In the genomic region with DNA sequence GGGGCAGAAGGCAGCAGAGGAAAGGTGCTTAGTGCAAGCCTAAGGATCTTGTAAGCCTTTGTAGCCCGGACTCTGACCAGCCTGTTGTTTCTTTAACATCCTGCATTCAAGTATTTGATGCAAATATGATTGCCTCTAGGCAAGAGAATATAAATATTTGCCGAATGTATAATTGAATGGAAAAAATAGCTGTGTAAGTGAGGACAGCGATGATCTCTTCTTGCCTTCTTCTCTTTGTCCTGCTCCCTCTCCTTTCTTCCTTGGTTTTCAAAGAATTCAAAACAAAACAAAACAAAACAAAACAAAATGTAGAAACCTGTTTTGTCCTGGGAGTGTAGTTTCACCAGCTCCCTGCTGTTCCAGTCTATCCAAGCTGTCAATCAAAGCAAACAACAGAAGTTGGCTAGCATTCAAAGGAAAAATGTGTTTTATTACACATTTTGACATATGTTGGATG, we compare ENCODE assay signal across 10 cellular contexts.
DNase-seq lines count a peak whose midpoint lies in the region; ATAC-seq and TF ChIP-seq lines count a peak whose summit lies in the region.
"Had no signal": no experiment of that assay in that cellular context is flagged by ENCODE, and none has a peak within 500 bp of the region (broad histone marks: within the 10 kb centered on the region; RNA-seq: fewer than 3 reads in every experiment).

No MANE protein-coding gene starts in this region.

- H3K27ac ChIP-seq in cardiac muscle cell (peak overlapping the region; percentile 2), right cardiac atrium (ENCODE audit: low read length) (no peak overlapping the region), SK-N-SH (ENCODE audit: low read depth in 2 of 2, low read length in 1 of 2) (peak overlapping the region; percentile 45 to 69; a peak in 3 of 4 replicates), left lung (peak overlapping the region; percentile 55 to 80), upper lobe of right lung (peak overlapping the region; percentile 56)

- H3K4me3 ChIP-seq in cardiac muscle cell = no peak overlapping the region
- H3K4me3 ChIP-seq in right cardiac atrium (ENCODE audit: low read length) = no peak overlapping the region
- H3K4me3 ChIP-seq in SK-N-SH (ENCODE audit: low read depth in 2 of 2, low read length in 1 of 2) = peak overlapping the region; percentile 27 to 44; a peak in 3 of 4 replicates
- H3K4me3 ChIP-seq in left lung = no peak overlapping the region
- no peak overlapping the region for H3K4me3 ChIP-seq in upper lobe of right lung

- H2AFZ ChIP-seq in SK-N-SH (ENCODE audit: low read depth) = peak overlapping the region; percentile 74

- no peaks in the 10 kb centered on the region for H3K9me2 ChIP-seq in SK-N-SH

- TF ChIP-seq RAD21 in SK-N-SH (IDR thresholded peaks at IDR 0.05; ENCODE audit: low read length) = no peak

- no peak for TF ChIP-seq EP300 in SK-N-SH (IDR thresholded peaks at IDR 0.05; ENCODE audit: borderline replicate concordance in 1 of 2, low read depth in 1 of 2, low read length in 1 of 2)

- DNase-seq in cardiac muscle cell (ENCODE audit: low read depth in 1 of 2, low spot score in 1 of 2) (peak in 1 of 2 donors; percentile 48), right cardiac atrium (no peak), SK-N-SH (no peak), left lung (no peak), upper lobe of right lung (no peak), SKM-1 (lab: John Stamatoyannopoulos, UW; ENCODE audit: unreplicated experiment) (no peak)
- DNase-seq: cortex of kidney had no signal

- no peaks in the 10 kb centered on the region for H3K9me3 ChIP-seq in cardiac muscle cell (ENCODE audit: low read depth)
- H3K9me3 ChIP-seq in right cardiac atrium (ENCODE audit: control insufficient read depth, low read length) = no peaks in the 10 kb centered on the region
- no peaks in the 10 kb centered on the region for H3K9me3 ChIP-seq in SK-N-SH
- no peaks in the 10 kb centered on the region for H3K9me3 ChIP-seq in left lung
- H3K9me3 ChIP-seq in upper lobe of right lung = no peaks in the 10 kb centered on the region

- H3K4me2 ChIP-seq in SK-N-SH = peak overlapping the region; percentile 68

- H3K79me2 ChIP-seq in SK-N-SH (ENCODE audit: insufficient read depth) = no peaks in the 10 kb centered on the region

- 73% methylated on average over 3 of the region's 3 CpGs for WGBS in right cardiac atrium
- 13% methylated on average over 3 of the region's 3 CpGs for WGBS in SK-N-SH (ENCODE audit: low lambda C conversion rate)

- no peak for ATAC-seq in right cardiac atrium
- peak; percentile 48 for ATAC-seq in left lung
- no peak for ATAC-seq in upper lobe of right lung
- no peak for ATAC-seq in GM21825 (IDR thresholded peaks at IDR 0.05; ENCODE audit: unreplicated experiment)
- no peak for ATAC-seq in GM19452 (IDR thresholded peaks at IDR 0.05; ENCODE audit: unreplicated experiment)
- ATAC-seq: HCT116 had no signal

- H3K36me3 ChIP-seq in cardiac muscle cell (no peaks in the 10 kb centered on the region), SK-N-SH (replicated peaks in 1 of 2; ENCODE audit: control insufficient read depth in 1 of 2, insufficient read depth in 2 of 2, low read length in 1 of 2) (no peaks in the 10 kb centered on the region), left lung (no peaks in the 10 kb centered on the region), upper lobe of right lung (no peaks in the 10 kb centered on the region)

- H3F3A ChIP-seq in SK-N-SH (replicated peaks; ENCODE audit: insufficient read depth) = no peaks in the 10 kb centered on the region

- H4K20me1 ChIP-seq in SK-N-SH (ENCODE audit: insufficient read depth) = no peaks in the 10 kb centered on the region

- TF ChIP-seq CTCF in cardiac muscle cell (IDR thresholded peaks at IDR 0.05; ENCODE audit: low read depth, low read length) (no peak), SK-N-SH (IDR thresholded peaks at IDR 0.05) (no peak), left lung (IDR thresholded peaks at IDR 0.05) (no peak), upper lobe of right lung (IDR thresholded peaks at IDR 0.05) (no peak)

- H3K27me3 ChIP-seq in cardiac muscle cell (no peaks in the 10 kb centered on the region), right cardiac atrium (ENCODE audit: control insufficient read depth, insufficient read depth) (no peaks in the 10 kb centered on the region), SK-N-SH (ENCODE audit: insufficient read depth) (no peaks in the 10 kb centered on the region), left lung (no peaks in the 10 kb centered on the region), upper lobe of right lung (no peaks in the 10 kb centered on the region)

- peaks cover 19% of the 10 kb centered on the region for H3K4me1 ChIP-seq in cardiac muscle cell (ENCODE audit: low read depth)
- peaks cover 1% of the 10 kb centered on the region for H3K4me1 ChIP-seq in right cardiac atrium (ENCODE audit: control insufficient read depth, insufficient read depth, low read length)
- H3K4me1 ChIP-seq in SK-N-SH (ENCODE audit: control insufficient read depth in 1 of 2, insufficient read depth in 2 of 2, low read depth in 1 of 2, low read length in 1 of 2) = peaks cover 0 to 12% of the 10 kb centered on the region in 2 experiments; a peak in 1 of 4 replicates
- H3K4me1 ChIP-seq in left lung = peaks cover 9 to 28% of the 10 kb centered on the region in 2 donors
- H3K4me1 ChIP-seq in upper lobe of right lung = peaks cover 14% of the 10 kb centered on the region

- intact Hi-C loops in right cardiac atrium (cut with DNase I) (no loop called here), left lung (cut with DNase I) (no loop called here), upper lobe of right lung (cut with DNase I) (no loop called here)

- CTCF ChIA-PET in SK-N-SH (lab: Yijun Ruan, JAX) = no interaction called here

- POLR2A ChIA-PET in SK-N-SH (lab: Yijun Ruan, JAX) = no interaction called here

- H3K9ac ChIP-seq in SK-N-SH = peak overlapping the region; percentile 10; the same call in 1 of the 2 replicates

TF ChIP-seq in SK-N-SH, 30 proteins besides CTCF, POLR2A, EP300 and RAD21:
- no peak for TF ChIP-seq GATA2 (CRISPR knock-in tag; IDR thresholded peaks at IDR 0.05)
- peak; percentile 34; the same call in 1 of the 2 replicates for TF ChIP-seq TCF12 (IDR thresholded peaks at IDR 0.05)
- TF ChIP-seq, protein P1, sequence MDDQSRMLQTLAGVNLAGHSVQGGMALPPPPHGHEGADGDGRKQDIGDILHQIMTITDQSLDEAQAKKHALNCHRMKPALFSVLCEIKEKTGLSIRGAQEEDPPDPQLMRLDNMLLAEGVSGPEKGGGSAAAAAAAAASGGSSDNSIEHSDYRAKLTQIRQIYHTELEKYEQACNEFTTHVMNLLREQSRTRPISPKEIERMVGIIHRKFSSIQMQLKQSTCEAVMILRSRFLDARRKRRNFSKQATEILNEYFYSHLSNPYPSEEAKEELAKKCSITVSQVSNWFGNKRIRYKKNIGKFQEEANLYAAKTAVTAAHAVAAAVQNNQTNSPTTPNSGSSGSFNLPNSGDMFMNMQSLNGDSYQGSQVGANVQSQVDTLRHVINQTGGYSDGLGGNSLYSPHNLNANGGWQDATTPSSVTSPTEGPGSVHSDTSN (IDR thresholded peaks at IDR 0.05) = peak; percentile 86

Comparison
In these comparisons a context has a peak if more than half of its experiments do, and no peak if none do; other contexts are left out.
1. H3K4me3 ChIP-seq: peak in SK-N-SH (2 of 2); none in cardiac muscle cell (single experiment), right cardiac atrium (single experiment), left lung (0 of 2) and upper lobe of right lung (single experiment).